7 cellular contexts compared by ENCODE assay signal in the genomic region with DNA sequence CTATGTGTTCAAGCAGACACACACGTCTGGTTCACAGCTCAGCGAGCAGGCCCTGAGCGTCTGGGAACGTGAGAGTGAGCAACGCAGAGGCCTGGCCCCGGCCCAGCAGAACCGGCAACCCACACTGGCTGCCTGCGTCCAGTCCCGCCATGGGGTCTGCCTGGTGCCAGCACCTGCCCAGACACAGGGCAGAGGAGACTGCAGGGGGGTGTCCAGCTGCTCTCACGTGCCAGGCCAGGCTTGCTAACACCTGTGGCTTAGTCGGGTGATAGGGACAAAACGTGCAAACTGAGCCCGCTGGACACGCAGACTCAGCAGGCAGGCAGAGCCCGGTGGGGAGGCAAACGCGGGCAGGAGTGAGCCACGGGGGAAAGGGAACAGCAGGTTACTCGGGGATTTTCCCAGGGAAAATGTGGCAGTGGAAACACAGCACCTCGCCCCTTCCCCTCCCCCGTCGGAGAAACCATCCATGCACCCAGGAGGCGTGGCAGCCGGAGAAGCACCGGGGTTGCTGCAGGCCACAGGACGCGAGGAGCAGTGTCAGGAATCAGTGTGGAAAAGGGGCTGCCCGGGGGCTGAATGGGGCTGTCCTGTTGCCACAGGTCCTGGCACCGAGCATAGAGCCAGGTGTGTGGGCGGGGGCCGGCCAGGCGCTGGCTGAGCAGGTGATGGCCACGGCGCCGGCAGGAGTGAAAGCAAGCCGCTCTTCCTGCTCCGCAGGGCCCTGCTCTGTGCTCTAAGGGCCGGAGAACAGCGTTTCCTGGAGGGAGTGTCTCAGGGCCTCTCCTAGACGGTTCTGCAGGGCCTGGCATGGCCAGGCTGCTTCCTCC.
DNase-seq lines count a peak whose midpoint lies in the region; ATAC-seq lines count a peak whose summit lies in the region.

No MANE protein-coding gene starts in this region.

- peak overlapping the region; percentile 21 for H3K27ac ChIP-seq in substantia nigra (ENCODE audit: low read depth, low read length, poor library complexity, severe bottlenecking)

- peak; percentile 69 for DNase-seq in NCI-H1092 (lab: John Stamatoyannopoulos, UW)
- peak; percentile 61 for DNase-seq in astrocyte of the hippocampus (ENCODE audit: low read depth, low spot score)
- DNase-seq in kidney tubule cell (ENCODE audit: low spot score) = peak; percentile 44
- peak in 1 of 49 donors; percentile 79 for DNase-seq in substantia nigra (lab: John Stamatoyannopoulos, UW)
- no peak for DNase-seq in stimulated activated CD4-positive, alpha-beta T cell treated with anti-CD3 and anti-CD28 coated beads, Interleukin-4, amount 100 ng/mL, for 24 hours
- no peak for DNase-seq in activated T-cell treated with anti-CD3 and anti-CD28 coated beads, Interleukin-2, amount 50 U/mL, for 1 hour

- no peak for ATAC-seq in GM21786 (IDR thresholded peaks at IDR 0.05; ENCODE audit: unreplicated experiment)

Comparison
In these comparisons a context has a peak if more than half of its experiments do, and no peak if none do; other contexts are left out.
1. DNase-seq: peak in NCI-H1092 (single experiment), astrocyte of the hippocampus (single experiment) and kidney tubule cell (single experiment); none in stimulated activated CD4-positive, alpha-beta T cell treated with anti-CD3 and anti-CD28 coated beads, Interleukin-4, amount 100 ng/mL, for 24 hours (single experiment) and activated T-cell treated with anti-CD3 and anti-CD28 coated beads, Interleukin-2, amount 50 U/mL, for 1 hour (single experiment).